In genomic region chr5:136382791-136383190, GRCh38 we compare ENCODE assay signal across 1 cellular context.
TF ChIP-seq lines count a peak whose summit lies in the region.

No MANE protein-coding gene starts in this region.

TF ChIP-seq in GM23338, 12 proteins besides CTCF, POLR2A, EP300 and RAD21 (continued from another document):
- TF ChIP-seq ZNF462 (CRISPR knock-in tag; IDR thresholded peaks at IDR 0.05) (no peak), ZNF114 (CRISPR knock-in tag; IDR thresholded peaks at IDR 0.05) (no peak), CREB1 (CRISPR knock-in tag; IDR thresholded peaks at IDR 0.05; ENCODE audit: low read depth) (no peak), JUNB (IDR thresholded peaks at IDR 0.05; ENCODE audit: unreplicated experiment) (no peak), POLR2AphosphoS5 (IDR thresholded peaks at IDR 0.05; ENCODE audit: low read depth) (no peak), ETS1 (IDR thresholded peaks at IDR 0.05) (no peak)
